ENCODE assay signal across 8 cellular contexts in the genomic region with DNA sequence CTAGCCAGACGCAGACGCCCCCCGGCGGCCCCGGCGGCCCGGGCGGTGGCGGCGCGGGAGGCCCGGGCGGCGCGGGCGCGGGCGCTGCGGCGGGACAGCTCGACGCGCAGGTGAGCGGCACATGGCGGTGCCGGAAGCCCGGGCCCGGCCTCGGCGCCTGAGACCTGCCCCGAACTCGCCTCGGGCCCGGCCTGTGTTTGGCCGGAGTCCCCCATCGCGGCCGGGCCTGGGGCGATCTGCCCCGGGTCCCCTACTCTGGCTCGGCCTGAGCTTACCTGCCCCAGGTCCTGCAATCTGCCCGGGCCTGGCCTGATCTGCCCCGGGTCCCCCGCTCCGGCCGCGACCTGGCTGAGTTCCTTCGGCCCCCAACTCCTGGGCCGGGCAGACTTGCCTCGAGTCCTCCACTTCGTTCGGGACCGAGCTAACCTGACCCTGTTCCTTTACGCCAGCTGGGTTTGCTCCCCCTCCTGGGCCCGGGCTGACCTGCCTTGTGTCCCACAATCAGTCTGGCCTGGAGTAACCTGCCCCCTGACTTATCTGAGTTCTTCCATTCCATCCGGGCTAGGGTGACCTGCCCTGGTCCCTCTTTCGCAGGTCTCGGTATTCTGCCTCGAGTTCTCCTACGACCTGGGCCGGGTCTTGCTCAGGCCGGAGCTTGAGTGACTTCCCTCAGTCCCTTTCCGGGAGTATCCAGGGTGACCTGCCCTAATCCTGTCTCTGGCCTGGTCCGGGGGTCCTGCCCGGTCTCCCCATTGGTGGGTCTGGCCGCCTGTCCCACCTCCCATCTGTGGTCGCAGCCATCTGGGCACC. TPM values are rescaled to one million over a fixed set of nuclear protein-coding genes. Genes with fewer than 3 reads are reported as not detected.
DNase-seq lines count a peak whose midpoint lies in the region; ATAC-seq and TF ChIP-seq lines count a peak whose summit lies in the region.

No MANE protein-coding gene starts in this region.

- H3K27ac ChIP-seq in SK-N-MC (no peak overlapping the region), mesodermal cell (ENCODE audit: low read depth, low read length, severe bottlenecking) (no peak overlapping the region), upper lobe of left lung (peak overlapping the region; percentile 91 to 98 (median 93))

- no peak for DNase-seq in AG09309 (ENCODE audit: low read depth)
- DNase-seq in SK-N-MC (ENCODE audit: low read depth, low spot score): no peak
- peak; percentile 69 for DNase-seq in ecto neural progenitor cell (ENCODE audit: low spot score)
- peak; percentile 35 to 41 for DNase-seq in upper lobe of left lung
- no peak for DNase-seq in occipital lobe (lab: John Stamatoyannopoulos, UW)

- peak overlapping the region; percentile 98 for H3K9ac ChIP-seq in SK-N-MC (ENCODE audit: insufficient read length)

- no peaks in the 10 kb centered on the region for H3K27me3 ChIP-seq in upper lobe of left lung

- H3K36me3 ChIP-seq in SK-N-MC (ENCODE audit: insufficient read depth, low read length) (peaks cover 31% of the 10 kb centered on the region), mesodermal cell (ENCODE audit: control insufficient read depth, insufficient read depth, low read length) (peaks cover 39% of the 10 kb centered on the region), upper lobe of left lung (peaks cover 0 to 8% (median 1%) of the 10 kb centered on the region in 4 donors)

- TF ChIP-seq POLR2A in upper lobe of left lung (IDR thresholded peaks at IDR 0.05): no peak

- ATAC-seq in GM18861 (IDR thresholded peaks at IDR 0.05; ENCODE audit: unreplicated experiment): peak; percentile 21
- peak; percentile 17 for ATAC-seq in HG03060 (IDR thresholded peaks at IDR 0.05; ENCODE audit: low read depth, unreplicated experiment)
- ATAC-seq in upper lobe of left lung (ENCODE audit: low FRiP score in 2 of 2): peak; percentile 28 to 38

- H3K9me3 ChIP-seq in SK-N-MC (ENCODE audit: low read depth, low read length): no peaks in the 10 kb centered on the region
- H3K9me3 ChIP-seq in mesodermal cell (ENCODE audit: control insufficient read depth, low read length): no peaks in the 10 kb centered on the region
- H3K9me3 ChIP-seq in upper lobe of left lung: peaks cover 0 to 2% (median 0%) of the 10 kb centered on the region in 4 donors

- peak; percentile 28 for TF ChIP-seq CTCF in AG09309 (IDR thresholded peaks at IDR 0.05; ENCODE audit: control insufficient read depth, insufficient read depth, low read depth, low read length, missing control alignments)
- peak in 2 of 6 experiments; percentile 11 to 23 for TF ChIP-seq CTCF in upper lobe of left lung (IDR thresholded peaks at IDR 0.05)

- H3K4me3 ChIP-seq in AG09309 (ENCODE audit: control insufficient read depth, low read depth, low read length) (peak overlapping the region; percentile 94), SK-N-MC (peak overlapping the region; percentile 80), mesodermal cell (ENCODE audit: extremely low read depth, insufficient read depth, low read length, poor library complexity, severe bottlenecking) (peak overlapping the region; percentile 79), upper lobe of left lung (peak overlapping the region; percentile 78 to 92 (median 88))

- H3K4me1 ChIP-seq in mesodermal cell (ENCODE audit: control insufficient read depth, insufficient read depth, low read length, poor library complexity, severe bottlenecking) (peaks cover 15% of the 10 kb centered on the region), upper lobe of left lung (peaks cover 32 to 55% (median 45%) of the 10 kb centered on the region in 4 donors)

- TF ChIP-seq EP300 in upper lobe of left lung (IDR thresholded peaks at IDR 0.05): no peak

- 0 to 1% methylated on average over 51 to 67 of the region's 67 CpGs for WGBS in mesodermal cell (ENCODE audit: insufficient coverage in 2 of 2), 2 experiments
- WGBS in upper lobe of left lung, 2 donors: 0% methylated on average over 10 to 33 of the region's 67 CpGs

RNA-seq across cellular contexts. Expression of gene UPF1, which starts 0.8 kb away (rescaled TPM):
- 33.7 TPM for polyA plus RNA-seq in mesodermal cell (2013, experiment 1 of 2)
- 31.9 TPM for polyA plus RNA-seq in mesodermal cell (2013, experiment 2 of 2)
- 100 to 1,000 TPM in 2 of 6 donors, 10 to 100 TPM in 4; 68.9 to 157 (median 86.3) TPM for total RNA-seq in upper lobe of left lung
- total RNA-seq in occipital lobe: 28.9 TPM

RNA-seq across cellular contexts. Expression of gene COMP, which starts 41.4 kb away (rescaled TPM):
- polyA plus RNA-seq in mesodermal cell (2013, experiment 1 of 2): 1.5 TPM
- polyA plus RNA-seq in mesodermal cell (2013, experiment 2 of 2): 0.86 TPM
- total RNA-seq in upper lobe of left lung: 1 to 10 TPM in 4 of 6 donors, not detected in 2; 1.8 to 8.5 (median 4.3) TPM
- total RNA-seq in occipital lobe: not detected

Comparison
In these comparisons a context has a peak if more than half of its experiments do, and no peak if none do; other contexts are left out.
1. DNase-seq: peak in ecto neural progenitor cell (single experiment) and upper lobe of left lung (2 of 2); none in AG09309 (single experiment), SK-N-MC (single experiment) and occipital lobe (single experiment).
2. H3K27ac ChIP-seq: peak in upper lobe of left lung (4 of 4); none in SK-N-MC (single experiment) and mesodermal cell (single experiment).
3. Peak in every context shown above with its lines, with median percentiles within 50 percentile points of each other: H3K4me3 ChIP-seq and ATAC-seq.